Comparison of ENCODE assay signal across 9 cellular contexts in genomic region chr1:197902131-197902453, GRCh38. TPM values are rescaled to one million over a fixed set of nuclear protein-coding genes. Genes with fewer than 3 reads are reported as not detected.
DNase-seq lines count a peak whose midpoint lies in the region; ATAC-seq, FAIRE-seq and TF ChIP-seq lines count a peak whose summit lies in the region.
"Had no signal": no experiment of that assay in that cellular context is flagged by ENCODE, and none has a peak within 500 bp of the region (broad histone marks: within the 10 kb centered on the region; RNA-seq: fewer than 3 reads in every experiment).

No MANE protein-coding gene starts in this region.

- H3K27ac ChIP-seq in 22Rv1 = peak overlapping the region; percentile 95
- H3K27ac ChIP-seq in K562 (ENCODE audit: extremely low read depth, low read depth, low read length) = peak overlapping the region; percentile 89

- TF ChIP-seq POLR2A in K562 (conservative IDR thresholded peaks at IDR 0.05) = no peak

- TF ChIP-seq RAD21 in K562 (CRISPR knock-in tag; conservative IDR thresholded peaks at IDR 0.05 in 1 of 2, IDR thresholded peaks at IDR 0.05 in 1 of 2) = no peak

- peak overlapping the region; percentile 85 for H3K4me3 Mint-ChIP-seq in mesothelial cell of epicardium

- POLR2A ChIA-PET in HEK293T (lab: Yijun Ruan, JAX) = interaction anchor here (0.7 to 2.9 kb wide), 9 partner anchors 11 to 780 kb away, joined by 3 to 70 read pairs (median 3); partner anchors contain the start of gene LHX9
- POLR2A ChIA-PET in K562 (lab: Yijun Ruan, JAX) = interaction anchor here (0.6 to 2.5 kb wide), 19 partner anchors 8 to 408 kb away, joined by 3 to 13 read pairs (median 4); partner anchors contain the start of gene LHX9

- peaks cover 48% of the 10 kb centered on the region for H3K27me3 Mint-ChIP-seq in mesothelial cell of epicardium (ENCODE audit: low read depth)

- H2AFZ ChIP-seq in K562 (ENCODE audit: low read depth, low read length) = peak overlapping the region; percentile 100

- no peaks in the 10 kb centered on the region for H3K27me3 ChIP-seq in K562 (ENCODE audit: control insufficient read depth in 2 of 2, insufficient read depth in 2 of 2, low read length in 2 of 2)

- BruUV-seq in K562 (replicated peaks; lab: Mats Ljungman, UMichigan) = no TSS peak

- FAIRE-seq in K562 (lab: Jason Lieb, UNC) = no peak
- FAIRE-seq: islet of Langerhans had no signal

- no peak for TF ChIP-seq EP300 in K562 (IDR thresholded peaks at IDR 0.05; ENCODE audit: low read length)

- no peaks in the 10 kb centered on the region for H3K9me3 Mint-ChIP-seq in mesothelial cell of epicardium

- CTCF ChIA-PET in HEK293T (lab: Yijun Ruan, JAX) = interaction anchor here (0.8 kb wide), 1 partner anchor 209 kb away, joined by 3 read pairs; no protein-coding TSS in a partner anchor
- CTCF ChIA-PET in K562 (lab: Yijun Ruan, JAX; ENCODE audit: low intra/inter-chr PET ratio) = no interaction called here

- no peaks in the 10 kb centered on the region for H3K9me1 ChIP-seq in K562 (ENCODE audit: control insufficient read depth, insufficient read depth, low read length)

- in situ Hi-C loops in K562 (cut with MboI) = no loop called here

- H3K9ac ChIP-seq in K562 (ENCODE audit: insufficient read depth in 1 of 2, low read depth in 2 of 2, low read length in 2 of 2) = peak overlapping the region; percentile 85 to 97

- intact Hi-C loops in K562 (cut with micrococcal nuclease) = no loop called here

- H3K9me3 ChIP-seq in K562 (replicated peaks; ENCODE audit: control insufficient read depth, insufficient read depth, low read depth, low read length) = no peaks in the 10 kb centered on the region

- WGBS in K562 (ENCODE audit: insufficient coverage, low coverage, missing lambda C conversion rate) = 6% methylated on average over 6 of the region's 6 CpGs

- H3K4me3 ChIP-seq in K562 = peak overlapping the region; percentile 60

- no peaks in the 10 kb centered on the region for H3K36me3 Mint-ChIP-seq in mesothelial cell of epicardium

- ATAC-seq in K562 = peak; percentile 1; the same call in 2 of the 3 replicates
- no peak for ATAC-seq in HG02798 (IDR thresholded peaks at IDR 0.05; ENCODE audit: poor library complexity, unreplicated experiment)
- no peak for ATAC-seq in HG03196 (IDR thresholded peaks at IDR 0.05; ENCODE audit: unreplicated experiment)
- no peak for ATAC-seq in GM19452 (IDR thresholded peaks at IDR 0.05; ENCODE audit: unreplicated experiment)

- H3K27ac Mint-ChIP-seq in mesothelial cell of epicardium = peak overlapping the region; percentile 95

- H3K4me2 ChIP-seq in K562 (ENCODE audit: insufficient read depth, low read length) = peak overlapping the region; percentile 99

- 0 out of 3 replicates have a peak, but pooled peaks cover 3% of the 10 kb centered on the region for H3K79me2 ChIP-seq in K562 (ENCODE audit: control insufficient read depth, insufficient read depth, low read length)

- DNase-seq in HEK293T (ENCODE audit: extremely low spot score) (no peak), K562 (ENCODE audit: extremely low read depth in 1 of 4, low spot score in 3 of 4) (no peak), mesothelial cell of epicardium (ENCODE audit: low spot score in 2 of 2, unreplicated experiment in 2 of 2) (no peak), amygdala (lab: John Stamatoyannopoulos, UW) (no peak)

- H3K36me3 ChIP-seq in K562 (ENCODE audit: control insufficient read depth, insufficient read depth, low read length) = no peaks in the 10 kb centered on the region

- TF ChIP-seq CTCF in 22Rv1 (IDR thresholded peaks at IDR 0.05) = no peak
- no peak for TF ChIP-seq CTCF in K562 (IDR thresholded peaks at IDR 0.05 in 2 of 3, conservative IDR thresholded peaks at IDR 0.05 in 1 of 3; ENCODE audit: insufficient read depth in 2 of 3, low read depth in 1 of 3, low read length in 3 of 3)
- no peak for TF ChIP-seq CTCF in mesothelial cell of epicardium (IDR thresholded peaks at IDR 0.05; ENCODE audit: unreplicated experiment)

- H3K4me1 ChIP-seq in K562 (replicated peaks in 1 of 2; ENCODE audit: control insufficient read depth in 2 of 2, insufficient read depth in 2 of 2, low read length in 2 of 2) = peaks cover 5 to 10% of the 10 kb centered on the region in 2 experiments; a peak in 2 of 5 replicates

- H4K20me1 ChIP-seq in K562 (replicated peaks; ENCODE audit: control insufficient read depth, insufficient read depth, low read length) = no peaks in the 10 kb centered on the region

- peaks cover 21% of the 10 kb centered on the region for H3K4me1 Mint-ChIP-seq in mesothelial cell of epicardium

TF ChIP-seq in HEK293T, 16 proteins besides CTCF, POLR2A, EP300 and RAD21:
- TF ChIP-seq L3MBTL2 (conservative IDR thresholded peaks at IDR 0.05) = peak; percentile 5; the same call in 1 of the 2 replicates
- no peak for TF ChIP-seq BHLHE40 (IDR thresholded peaks at IDR 0.05; ENCODE audit: borderline replicate concordance)

TF ChIP-seq in K562, 482 proteins besides CTCF, POLR2A, EP300 and RAD21:
- peak; percentile 10; the same call in 1 of the 2 replicates for TF ChIP-seq BRD4 (IDR thresholded peaks at IDR 0.05)
- peak; percentile 56 for TF ChIP-seq CHD1 (IDR thresholded peaks at IDR 0.05; ENCODE audit: low read length)
- TF ChIP-seq NFIC (IDR thresholded peaks at IDR 0.05) = no peak
- 0 out of 2 replicates have a peak, but pooled peaks have one; percentile 11 for TF ChIP-seq GTF2A2 (tag; IDR thresholded peaks at IDR 0.05)

RNA-seq across cellular contexts. Expression of gene C1orf53, which starts 0.3 kb away (rescaled TPM):
- total RNA-seq in K562 (2011; cell fraction: chromatin; rRNA removed; ENCODE audit: low replicate concordance) = not detected in 2 replicates
- not detected in 2 replicates for total RNA-seq in K562 (2011; cell fraction: nucleolus; rRNA removed)
- total RNA-seq in K562 (2011; cell fraction: nucleoplasm; rRNA removed) = not detected in 2 replicates
- total RNA-seq in K562 (2014; rRNA removed) = 0.45 and 3.1 TPM in 2 replicates
- 0.73 and 1.6 TPM in 2 replicates for total RNA-seq in K562 (2014; rRNA removed; fragmentation: Illumina TruSeq; extraction: Trizol)
- 3.0 and 3.2 TPM in 2 replicates for total RNA-seq in K562 (2015; rRNA removed; fragmentation: Illumina TruSeq; extraction: Trizol)
- total RNA-seq in K562 (2021) = 1.5 and 1.9 TPM in 2 replicates
- 0.65 and 2.3 TPM in 2 replicates for polyA plus RNA-seq in K562 (2011; rRNA removed)
- polyA plus RNA-seq in K562 (2011; cell fraction: cytosol; rRNA removed) = 0.81 and 1.6 TPM in 2 replicates
- not detected in 2 replicates for polyA plus RNA-seq in K562 (2011; cell fraction: nucleus; rRNA removed)
- 3.0 and 5.0 TPM in 2 replicates for polyA plus RNA-seq in K562 (2012)
- polyA plus RNA-seq in K562 (2014; fragmentation: Illumina TruSeq; extraction: Trizol) = 0.31 and 0.96 TPM in 2 replicates
- polyA plus RNA-seq in K562 (2014; fragmentation: Nextera tagmentation; extraction: Ambion mirVana) = 1 to 10 TPM; 1.8 to 2.5 TPM
- polyA plus RNA-seq in K562 (2014; rRNA removed) = 3.2 and 5.8 TPM in 2 replicates
- polyA minus RNA-seq in K562 (2011; rRNA and poly(A)+ RNA removed) = 1.1 TPM in 1 of 2 replicates, not detected in the other
- polyA minus RNA-seq in K562 (2011; cell fraction: cytosol; rRNA and poly(A)+ RNA removed) = not detected in 2 replicates
- polyA minus RNA-seq in K562 (2011; cell fraction: nucleus; rRNA and poly(A)+ RNA removed) = not detected in 2 replicates
- 3.8 to 4.6 TPM (median 4.3 TPM) in 3 replicates for total RNA-seq in mesothelial cell of epicardium

RNA-seq across cellular contexts. Expression of gene LHX9, which starts 15.1 kb away (rescaled TPM):
- total RNA-seq in K562 (2011; cell fraction: chromatin; rRNA removed; ENCODE audit: low replicate concordance) = not detected in 2 replicates
- total RNA-seq in K562 (2011; cell fraction: nucleolus; rRNA removed) = not detected in 2 replicates
- not detected in 2 replicates for total RNA-seq in K562 (2011; cell fraction: nucleoplasm; rRNA removed)
- total RNA-seq in K562 (2014; rRNA removed) (not detected in 2 replicates), K562 (2014; rRNA removed; fragmentation: Illumina TruSeq; extraction: Trizol) (not detected in 2 replicates), K562 (2015; rRNA removed; fragmentation: Illumina TruSeq; extraction: Trizol) (0.04 TPM in 1 of 2 replicates, not detected in the other), K562 (2021) (not detected in 2 replicates), mesothelial cell of epicardium (5.8 to 6.8 TPM (median 6.2 TPM) in 3 replicates)
- polyA plus RNA-seq in K562 (2011; rRNA removed) (not detected in 2 replicates), K562 (2014; fragmentation: Illumina TruSeq; extraction: Trizol) (not detected in 2 replicates), K562 (2014; fragmentation: Nextera tagmentation; extraction: Ambion mirVana) (under 1 TPM; 0.03 TPM), K562 (2014; rRNA removed) (0.21 TPM in 1 of 2 replicates, not detected in the other)
- polyA plus RNA-seq in K562 (2011; cell fraction: cytosol; rRNA removed) = not detected in 2 replicates
- polyA plus RNA-seq in K562 (2011; cell fraction: nucleus; rRNA removed) = not detected in 2 replicates
- 0.04 and 0.37 TPM in 2 replicates for polyA plus RNA-seq in K562 (2012)
- not detected in 2 replicates for polyA minus RNA-seq in K562 (2011; rRNA and poly(A)+ RNA removed)
- polyA minus RNA-seq in K562 (2011; cell fraction: cytosol; rRNA and poly(A)+ RNA removed) = not detected in 2 replicates
- polyA minus RNA-seq in K562 (2011; cell fraction: nucleus; rRNA and poly(A)+ RNA removed) = not detected in 2 replicates
